ENCODE assay signal across 26 cellular contexts in the genomic region with DNA sequence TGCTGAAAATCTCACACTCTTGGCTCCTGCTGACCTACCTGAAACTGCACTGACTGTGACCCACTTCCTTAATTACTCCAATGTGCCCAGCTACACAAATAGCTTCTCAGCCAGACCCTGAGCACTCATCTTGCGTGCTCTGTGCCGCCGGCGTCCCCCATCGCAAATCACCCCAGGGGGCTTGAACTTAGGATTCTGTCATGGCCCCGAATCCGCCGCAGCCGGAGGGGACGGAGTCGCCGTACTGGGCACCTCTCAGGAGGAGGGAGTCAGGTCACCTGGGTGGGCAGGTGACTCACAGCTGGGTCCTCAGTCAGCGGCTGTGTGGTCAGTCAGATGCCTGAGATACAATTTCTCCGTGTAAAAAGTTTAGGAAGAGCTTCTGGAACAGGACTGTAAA.
"Had no signal": no experiment of that assay in that cellular context is flagged by ENCODE, and none has a peak within 500 bp of the region (broad histone marks: within the 10 kb centered on the region; RNA-seq: fewer than 3 reads in every experiment).

No MANE protein-coding gene starts in this region.

- H3K4me3 ChIP-seq: adrenal gland, ascending aorta, esophagus squamous epithelium, gastroesophageal sphincter, heart right ventricle had no signal

- H3K27ac ChIP-seq: adrenal gland, ascending aorta, epithelial cell of prostate, esophagus squamous epithelium, gastroesophageal sphincter, heart right ventricle had no signal

- H3K9me3 ChIP-seq: adrenal gland, ascending aorta, esophagus squamous epithelium, gastroesophageal sphincter, heart right ventricle had no signal

- H3K4me1 ChIP-seq: adrenal gland, ascending aorta, gastroesophageal sphincter, heart right ventricle had no signal

- ATAC-seq: activated CD4-positive, alpha-beta T cell treated with anti-CD3 and anti-CD28 coated beads for 36 hours; activated CD8-positive, alpha-beta memory T cell treated with anti-CD3 and anti-CD28 coated beads, Interleukin-2, amount 10 ng/mL, durations not matched to agents 7 days and 5 days; activated CD8-positive, alpha-beta T cell treated with anti-CD3 and anti-CD28 coated beads, Interleukin-2, amount 10 ng/mL, durations not matched to agents 7 days and 5 days; activated naive CD8-positive, alpha-beta T cell treated with anti-CD3 and anti-CD28 coated beads, Interleukin-2, amount 50 U/mL, for 24 hours; gastroesophageal sphincter; heart right ventricle; T-helper 17 cell had no signal

- DNase-seq: activated CD4-positive, alpha-beta memory T cell treated with anti-CD3 and anti-CD28 coated beads for 36 hours; activated CD4-positive, alpha-beta T cell treated with anti-CD3 and anti-CD28 coated beads for 36 hours; activated CD4-positive, alpha-beta T cell treated with anti-CD3 and anti-CD28 coated beads, Interleukin-2, amount 10 ng/mL, durations not matched to agents 24 days and 14 days; activated CD4-positive, CD25-positive, alpha-beta regulatory T cell; activated CD4-positive, CD25-positive, alpha-beta regulatory T cell treated with anti-CD3 and anti-CD28 coated beads, Interleukin-2, amount 50 U/mL, for 72 hours; activated CD8-positive, alpha-beta memory T cell treated with anti-CD3 and anti-CD28 coated beads, Interleukin-2, amount 10 ng/mL, durations not matched to agents 7 days and 5 days; activated CD8-positive, alpha-beta memory T cell treated with anti-CD3 and anti-CD28 coated beads, Interleukin-2, amount 50 U/mL, for 4 hours; activated CD8-positive, alpha-beta T cell treated with anti-CD3 and anti-CD28 coated beads, Interleukin-2, amount 10 ng/mL, durations not matched to agents 7 days and 5 days; activated effector memory CD4-positive, alpha-beta T cell treated with anti-CD3 and anti-CD28 coated beads, Interleukin-2, amount 50 U/mL, for 16 hours; activated naive CD4-positive, alpha-beta T cell treated with anti-CD3 and anti-CD28 coated beads for 36 hours; activated naive CD8-positive, alpha-beta T cell treated with anti-CD3 and anti-CD28 coated beads for 36 hours; activated naive CD8-positive, alpha-beta T cell treated with anti-CD3 and anti-CD28 coated beads, Interleukin-2, amount 50 U/mL, for 24 hours; activated T-cell treated with anti-CD3 and anti-CD28 coated beads, Interleukin-2, amount 50 U/mL, for 1 hour; activated T-cell treated with anti-CD3 and anti-CD28 coated beads, Interleukin-2, amount 50 U/mL, for 48 hours; adrenal gland; cortex of kidney; dermis blood vessel endothelial cell; effector CD8-positive, alpha-beta T cell; esophagus squamous epithelium; foreskin melanocyte; heart right ventricle; T-helper 1 cell; T-helper 17 cell had no signal

- H3K36me3 ChIP-seq: adrenal gland, ascending aorta, esophagus squamous epithelium, gastroesophageal sphincter, heart right ventricle had no signal

- H3K27me3 ChIP-seq: adrenal gland, ascending aorta, esophagus squamous epithelium, gastroesophageal sphincter had no signal
